8 cellular contexts compared by ENCODE assay signal in genomic region chr17:59441459-59442096, GRCh38.
DNase-seq lines count a peak whose midpoint lies in the region; TF ChIP-seq lines count a peak whose summit lies in the region.

No MANE protein-coding gene starts in this region.

- TF ChIP-seq CTCF in left ventricle myocardium inferior (IDR thresholded peaks at IDR 0.05; ENCODE audit: borderline replicate concordance) (no peak), uterus (IDR thresholded peaks at IDR 0.05) (no peak)

- DNase-seq in left ventricle myocardium inferior (no peak), cardiac septum (ENCODE audit: low spot score) (no peak), uterus (no peak), amygdala (lab: John Stamatoyannopoulos, UW) (no peak), NCI-H510A treated with DMSO at 0.1 percent for 48 hours (lab: John Stamatoyannopoulos, UW) (no peak), SW480 (ENCODE audit: low spot score) (no peak)

- H3K4me1 ChIP-seq in left ventricle myocardium inferior (peaks cover 49% of the 10 kb centered on the region), muscle layer of colon (ENCODE audit: insufficient read depth, low read length) (peaks cover 17% of the 10 kb centered on the region), uterus (peaks cover 0 to 4% of the 10 kb centered on the region in 2 donors)

- H3K4me3 ChIP-seq in left ventricle myocardium inferior (no peak overlapping the region), muscle layer of colon (ENCODE audit: low read depth in 1 of 2, low read length in 2 of 2) (no peak overlapping the region), uterus (no peak overlapping the region)

- H3K36me3 ChIP-seq in left ventricle myocardium inferior (no peaks in the 10 kb centered on the region), muscle layer of colon (ENCODE audit: insufficient read depth, low read length) (no peaks in the 10 kb centered on the region), uterus (no peaks in the 10 kb centered on the region)

- peak overlapping the region; percentile 16 for H3K9ac ChIP-seq in muscle layer of colon (ENCODE audit: low read length)

- H3K9me3 ChIP-seq in left ventricle myocardium inferior (replicated peaks): no peaks in the 10 kb centered on the region
- no peaks in the 10 kb centered on the region for H3K9me3 ChIP-seq in muscle layer of colon (ENCODE audit: low read length)
- H3K9me3 ChIP-seq in uterus: no peaks in the 10 kb centered on the region

- peak overlapping the region; percentile 77 for H3K27ac ChIP-seq in left ventricle myocardium inferior (replicated peaks)
- peak overlapping the region; percentile 29 for H3K27ac ChIP-seq in angular gyrus (ENCODE audit: low read depth, low read length)
- no peak overlapping the region for H3K27ac ChIP-seq in muscle layer of colon (ENCODE audit: low read depth, low read length)
- H3K27ac ChIP-seq in uterus: peak overlapping the region; percentile 35 to 79

- intact Hi-C loops in left ventricle myocardium inferior (cut with micrococcal nuclease): loop anchor here (5.0 kb wide), 2 partner anchors 114 to 129 kb away; no protein-coding TSS in a partner anchor
- intact Hi-C loops in cardiac septum (cut with DNase I): loop anchor here (1.0 to 2.0 kb wide), 2 partner anchors 17 to 130 kb away; no protein-coding TSS in a partner anchor
- intact Hi-C loops in uterus (cut with DNase I; ENCODE audit: low total_unique reads): loop anchor here (5.0 kb wide), 1 partner anchor 124 kb away; no protein-coding TSS in a partner anchor

- TF ChIP-seq POLR2A in uterus (IDR thresholded peaks at IDR 0.05): no peak

- H3K27me3 ChIP-seq in left ventricle myocardium inferior (ENCODE audit: low read depth) (no peaks in the 10 kb centered on the region), muscle layer of colon (ENCODE audit: control insufficient read depth in 1 of 2, insufficient read depth in 2 of 2, low read length in 2 of 2) (no peaks in the 10 kb centered on the region), uterus (no peaks in the 10 kb centered on the region)
